In the genomic region with DNA sequence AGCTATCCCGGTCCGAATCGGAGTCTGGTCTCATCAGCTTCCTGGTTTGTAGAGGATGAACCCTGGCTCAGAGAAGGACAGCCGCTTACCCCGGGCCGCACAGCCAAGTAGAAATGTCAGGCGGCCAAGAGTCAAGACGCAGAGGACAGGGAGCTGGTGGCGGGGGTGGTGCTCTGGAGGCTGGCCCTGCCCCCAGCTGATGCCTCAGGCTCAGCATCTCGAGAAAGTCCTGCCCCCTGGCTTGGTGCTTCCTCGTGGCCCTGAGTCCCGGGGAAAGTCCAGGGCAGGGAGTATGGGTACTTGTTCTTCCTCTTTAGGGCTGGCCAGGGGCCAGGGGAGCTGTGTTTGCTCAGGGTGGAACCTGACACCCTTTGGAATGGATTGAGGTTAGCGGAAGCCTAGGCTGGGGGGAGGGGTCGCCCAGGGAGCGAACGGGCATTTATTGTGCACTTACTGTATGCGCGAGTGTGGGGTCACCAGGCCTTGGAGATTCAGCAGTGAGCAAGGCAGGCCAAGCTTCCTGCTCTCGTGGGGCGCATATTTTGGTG, we compare ENCODE assay signal across 10 cellular contexts. TPM values are rescaled to one million over a fixed set of nuclear protein-coding genes. Genes with fewer than 3 reads are reported as not detected.
DNase-seq lines count a peak whose midpoint lies in the region; ATAC-seq, FAIRE-seq and TF ChIP-seq lines count a peak whose summit lies in the region.
"Had no signal": no experiment of that assay in that cellular context is flagged by ENCODE, and none has a peak within 500 bp of the region (broad histone marks: within the 10 kb centered on the region; RNA-seq: fewer than 3 reads in every experiment).

No MANE protein-coding gene starts in this region.

- WGBS in small intestine, 3 donors = 13 to 31% (median 14%) methylated on average over 20 of the region's 20 CpGs

- FAIRE-seq in small intestine (lab: Jason Lieb, UNC) = no peak

- TF ChIP-seq RAD21 in Ishikawa (IDR thresholded peaks at IDR 0.05; ENCODE audit: low read depth) = peak; percentile 20; the same call in 1 of the 2 replicates

- H3K27me3 ChIP-seq in cardiac muscle cell (no peaks in the 10 kb centered on the region), small intestine (ENCODE audit: control insufficient read depth in 2 of 2, insufficient read depth in 2 of 2, low read length in 2 of 2) (peaks cover 0 to 1% of the 10 kb centered on the region in 2 donors)

- no peak for TF ChIP-seq CTCF in cardiac muscle cell (IDR thresholded peaks at IDR 0.05; ENCODE audit: low read depth, low read length)

- peak; percentile 76; the same call in 1 of the 2 replicates for TF ChIP-seq EP300 in Ishikawa (IDR thresholded peaks at IDR 0.05; ENCODE audit: borderline replicate concordance)

- H3K9me3 ChIP-seq in cardiac muscle cell (ENCODE audit: low read depth) (no peaks in the 10 kb centered on the region), small intestine (ENCODE audit: control insufficient read depth, low read depth) (no peaks in the 10 kb centered on the region)
- H3K9me3 ChIP-seq: HAP-1 had no signal

- H3K27ac ChIP-seq in cardiac muscle cell = no peak overlapping the region
- peak overlapping the region; percentile 93 to 96 for H3K27ac ChIP-seq in small intestine (ENCODE audit: low read depth in 1 of 2, low read length in 1 of 2)

- H3K4me1 ChIP-seq in cardiac muscle cell (ENCODE audit: low read depth) (no peaks in the 10 kb centered on the region), small intestine (ENCODE audit: control insufficient read depth in 2 of 2, insufficient read depth in 1 of 2, low read depth in 1 of 2, low read length in 1 of 2) (peaks cover 0 to 6% of the 10 kb centered on the region in 2 donors)

- ATAC-seq in HG03045 (IDR thresholded peaks at IDR 0.05; ENCODE audit: unreplicated experiment) = no peak

- peak; percentile 50 for DNase-seq in RPMI7951 (ENCODE audit: low read depth)
- DNase-seq in cardiac muscle cell (ENCODE audit: low read depth in 1 of 2, low spot score in 1 of 2) = peak; percentile 40 to 68
- DNase-seq in small intestine = peak; percentile 100
- no peak for DNase-seq in activated naive CD4-positive, alpha-beta T cell (lab: John Stamatoyannopoulos, UW)
- DNase-seq in RKO (ENCODE audit: low spot score) = no peak
- no peak for DNase-seq in retina
- DNase-seq: activated CD4-positive, alpha-beta T cell treated with anti-CD3 and anti-CD28 coated beads, Interleukin-2, amount 10 ng/mL, durations not matched to agents 24 days and 14 days had no signal

- H3K36me3 ChIP-seq in cardiac muscle cell (no peaks in the 10 kb centered on the region), small intestine (ENCODE audit: control insufficient read depth in 2 of 2, insufficient read depth in 2 of 2, low read length in 2 of 2) (no peaks in the 10 kb centered on the region)
- H3K36me3 ChIP-seq: HAP-1 had no signal

- no peak overlapping the region for H3K4me3 ChIP-seq in cardiac muscle cell
- peak overlapping the region in 1 of 2 donors; percentile 63 for H3K4me3 ChIP-seq in small intestine (ENCODE audit: low read depth in 1 of 2, low read length in 2 of 2)
- H3K4me3 ChIP-seq: HAP-1 had no signal

TF ChIP-seq in Ishikawa, 13 proteins besides CTCF, POLR2A, EP300 and RAD21:
- TF ChIP-seq TEAD4 (IDR thresholded peaks at IDR 0.05) = peak; percentile 45
- TF ChIP-seq TAF1 (IDR thresholded peaks at IDR 0.05; ENCODE audit: low read depth) = no peak
- TF ChIP-seq EGR1 (IDR thresholded peaks at IDR 0.05) = no peak
- TF ChIP-seq FOXM1 (IDR thresholded peaks at IDR 0.05; ENCODE audit: borderline replicate concordance, low read depth) = peak; percentile 35; the same call in 1 of the 2 replicates
- no peak for TF ChIP-seq CEBPB (IDR thresholded peaks at IDR 0.05)
- TF ChIP-seq NFIC (IDR thresholded peaks at IDR 0.05) = peak; percentile 96
- TF ChIP-seq, protein P1, sequence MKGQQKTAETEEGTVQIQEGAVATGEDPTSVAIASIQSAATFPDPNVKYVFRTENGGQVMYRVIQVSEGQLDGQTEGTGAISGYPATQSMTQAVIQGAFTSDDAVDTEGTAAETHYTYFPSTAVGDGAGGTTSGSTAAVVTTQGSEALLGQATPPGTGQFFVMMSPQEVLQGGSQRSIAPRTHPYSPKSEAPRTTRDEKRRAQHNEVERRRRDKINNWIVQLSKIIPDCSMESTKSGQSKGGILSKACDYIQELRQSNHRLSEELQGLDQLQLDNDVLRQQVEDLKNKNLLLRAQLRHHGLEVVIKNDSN (IDR thresholded peaks at IDR 0.05) = no peak; the same call in 1 of the 2 replicates
- TF ChIP-seq TCF12 (IDR thresholded peaks at IDR 0.05; ENCODE audit: low read depth) = peak; percentile 87
- no peak for TF ChIP-seq ZBTB7A (IDR thresholded peaks at IDR 0.05; ENCODE audit: low read depth)
- TF ChIP-seq, protein P2, sequence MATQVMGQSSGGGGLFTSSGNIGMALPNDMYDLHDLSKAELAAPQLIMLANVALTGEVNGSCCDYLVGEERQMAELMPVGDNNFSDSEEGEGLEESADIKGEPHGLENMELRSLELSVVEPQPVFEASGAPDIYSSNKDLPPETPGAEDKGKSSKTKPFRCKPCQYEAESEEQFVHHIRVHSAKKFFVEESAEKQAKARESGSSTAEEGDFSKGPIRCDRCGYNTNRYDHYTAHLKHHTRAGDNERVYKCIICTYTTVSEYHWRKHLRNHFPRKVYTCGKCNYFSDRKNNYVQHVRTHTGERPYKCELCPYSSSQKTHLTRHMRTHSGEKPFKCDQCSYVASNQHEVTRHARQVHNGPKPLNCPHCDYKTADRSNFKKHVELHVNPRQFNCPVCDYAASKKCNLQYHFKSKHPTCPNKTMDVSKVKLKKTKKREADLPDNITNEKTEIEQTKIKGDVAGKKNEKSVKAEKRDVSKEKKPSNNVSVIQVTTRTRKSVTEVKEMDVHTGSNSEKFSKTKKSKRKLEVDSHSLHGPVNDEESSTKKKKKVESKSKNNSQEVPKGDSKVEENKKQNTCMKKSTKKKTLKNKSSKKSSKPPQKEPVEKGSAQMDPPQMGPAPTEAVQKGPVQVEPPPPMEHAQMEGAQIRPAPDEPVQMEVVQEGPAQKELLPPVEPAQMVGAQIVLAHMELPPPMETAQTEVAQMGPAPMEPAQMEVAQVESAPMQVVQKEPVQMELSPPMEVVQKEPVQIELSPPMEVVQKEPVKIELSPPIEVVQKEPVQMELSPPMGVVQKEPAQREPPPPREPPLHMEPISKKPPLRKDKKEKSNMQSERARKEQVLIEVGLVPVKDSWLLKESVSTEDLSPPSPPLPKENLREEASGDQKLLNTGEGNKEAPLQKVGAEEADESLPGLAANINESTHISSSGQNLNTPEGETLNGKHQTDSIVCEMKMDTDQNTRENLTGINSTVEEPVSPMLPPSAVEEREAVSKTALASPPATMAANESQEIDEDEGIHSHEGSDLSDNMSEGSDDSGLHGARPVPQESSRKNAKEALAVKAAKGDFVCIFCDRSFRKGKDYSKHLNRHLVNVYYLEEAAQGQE (IDR thresholded peaks at IDR 0.05; ENCODE audit: low read depth) = no peak
- TF ChIP-seq, protein P3, sequence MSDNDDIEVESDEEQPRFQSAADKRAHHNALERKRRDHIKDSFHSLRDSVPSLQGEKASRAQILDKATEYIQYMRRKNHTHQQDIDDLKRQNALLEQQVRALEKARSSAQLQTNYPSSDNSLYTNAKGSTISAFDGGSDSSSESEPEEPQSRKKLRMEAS (IDR thresholded peaks at IDR 0.05) = peak; percentile 80
- TF ChIP-seq CREB1 (IDR thresholded peaks at IDR 0.05; ENCODE audit: low read depth) = no peak
- no peak; the same call in 1 of the 2 replicates for TF ChIP-seq YY1 (IDR thresholded peaks at IDR 0.05; ENCODE audit: low read depth)

RNA-seq across cellular contexts. Expression of a gene that starts 2.2 kb away (rescaled TPM):
- not detected in 2 replicates for total RNA-seq in RPMI7951 (2014; rRNA removed; shearing (Covaris generic))
- total RNA-seq in cardiac muscle cell = 2.8 and 5.2 TPM in 2 replicates
- polyA plus RNA-seq in cardiac muscle cell = 3.0 and 5.0 TPM in 2 replicates
- 100 to 1,000 TPM in 2 of 3 donors, 10 to 100 TPM in 1; 74.5 to 385 (median 285) TPM for polyA plus RNA-seq in small intestine
- total RNA-seq: activated CD4-positive, alpha-beta T cell treated with anti-CD3 and anti-CD28 coated beads, Interleukin-2, amount 10 ng/mL, durations not matched to agents 24 days and 14 days had no signal

RNA-seq across cellular contexts. Expression of a gene that starts 10.1 kb away (rescaled TPM):
- total RNA-seq in RPMI7951 (2014; rRNA removed; shearing (Covaris generic)) = 13.1 and 13.9 TPM in 2 replicates
- 24.1 and 28.4 TPM in 2 replicates for total RNA-seq in cardiac muscle cell
- polyA plus RNA-seq in cardiac muscle cell (21.0 and 21.8 TPM in 2 replicates), small intestine (10 to 100 TPM in 2 of 3 donors, 1 to 10 TPM in 1; 7.3 to 16.6 (median 10.5) TPM)

RNA-seq across cellular contexts. Expression of a gene that starts 51.2 kb away (rescaled TPM):
- 5.8 and 15.0 TPM in 2 replicates for total RNA-seq in RPMI7951 (2014; rRNA removed; shearing (Covaris generic))
- total RNA-seq in cardiac muscle cell = 39.9 and 49.4 TPM in 2 replicates
- polyA plus RNA-seq in cardiac muscle cell (29.4 and 34.3 TPM in 2 replicates), small intestine (10 to 100 TPM; 13.1 to 20.8 (median 13.8) TPM)

RNA-seq across cellular contexts. Expression of a gene that starts 52.1 kb away (rescaled TPM):
- 90.7 and 103 TPM in 2 replicates for total RNA-seq in RPMI7951 (2014; rRNA removed; shearing (Covaris generic))
- total RNA-seq in cardiac muscle cell = 37.9 and 57.8 TPM in 2 replicates
- polyA plus RNA-seq in cardiac muscle cell = 81.5 and 91.2 TPM in 2 replicates
- polyA plus RNA-seq in small intestine = 100 to 1,000 TPM in 2 of 3 donors, 10 to 100 TPM in 1; 96.2 to 170 (median 155) TPM

Comparison
In these comparisons a context has a peak if more than half of its experiments do, and no peak if none do; other contexts are left out.
1. DNase-seq: peak in RPMI7951 (single experiment), cardiac muscle cell (2 of 2) and small intestine (single experiment); none in activated naive CD4-positive, alpha-beta T cell (0 of 4), RKO (single experiment) and retina (single experiment).